In the genomic region with DNA sequence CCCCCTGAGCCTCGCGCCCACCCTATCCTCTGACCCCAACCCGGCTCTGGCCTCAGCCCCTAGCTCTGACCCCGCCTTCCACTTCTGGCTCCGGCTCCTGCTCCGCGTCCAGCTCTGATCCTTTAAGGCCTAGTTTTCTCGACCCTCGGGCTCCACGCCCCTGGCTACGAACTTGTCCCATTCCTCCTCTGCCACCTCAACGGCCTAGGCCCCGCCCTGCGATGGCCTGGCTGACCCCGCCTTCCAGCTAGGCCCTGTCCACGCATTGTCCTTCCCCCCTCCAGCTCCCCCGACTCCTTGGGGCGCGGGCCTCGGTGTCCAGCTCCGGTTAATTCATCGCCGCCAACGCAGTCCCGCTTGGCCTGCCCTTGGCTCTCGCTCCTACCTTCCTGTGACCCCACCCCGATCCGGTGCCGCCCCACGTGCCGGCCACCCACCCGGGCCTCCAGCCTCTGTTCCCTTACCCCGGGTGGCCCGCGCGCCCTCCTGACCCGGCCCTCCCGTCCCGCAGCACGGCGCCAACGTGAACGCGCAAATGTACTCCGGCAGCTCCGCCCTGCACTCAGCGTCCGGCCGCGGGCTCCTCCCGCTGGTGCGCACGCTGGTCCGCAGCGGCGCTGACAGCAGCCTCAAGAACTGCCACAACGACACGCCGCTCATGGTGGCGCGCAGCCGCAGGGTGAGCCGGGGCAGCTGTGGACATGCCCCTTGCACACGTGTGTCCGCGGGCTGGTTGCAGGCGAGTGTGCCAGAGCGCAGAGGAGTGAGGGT, we compare ENCODE assay signal across 1 cellular context.
TF ChIP-seq lines count a peak whose summit lies in the region.

No MANE protein-coding gene starts in this region.

TF ChIP-seq in WTC11, 78 proteins besides CTCF, POLR2A, EP300 and RAD21 (continued from another document):
- TF ChIP-seq, protein P1, sequence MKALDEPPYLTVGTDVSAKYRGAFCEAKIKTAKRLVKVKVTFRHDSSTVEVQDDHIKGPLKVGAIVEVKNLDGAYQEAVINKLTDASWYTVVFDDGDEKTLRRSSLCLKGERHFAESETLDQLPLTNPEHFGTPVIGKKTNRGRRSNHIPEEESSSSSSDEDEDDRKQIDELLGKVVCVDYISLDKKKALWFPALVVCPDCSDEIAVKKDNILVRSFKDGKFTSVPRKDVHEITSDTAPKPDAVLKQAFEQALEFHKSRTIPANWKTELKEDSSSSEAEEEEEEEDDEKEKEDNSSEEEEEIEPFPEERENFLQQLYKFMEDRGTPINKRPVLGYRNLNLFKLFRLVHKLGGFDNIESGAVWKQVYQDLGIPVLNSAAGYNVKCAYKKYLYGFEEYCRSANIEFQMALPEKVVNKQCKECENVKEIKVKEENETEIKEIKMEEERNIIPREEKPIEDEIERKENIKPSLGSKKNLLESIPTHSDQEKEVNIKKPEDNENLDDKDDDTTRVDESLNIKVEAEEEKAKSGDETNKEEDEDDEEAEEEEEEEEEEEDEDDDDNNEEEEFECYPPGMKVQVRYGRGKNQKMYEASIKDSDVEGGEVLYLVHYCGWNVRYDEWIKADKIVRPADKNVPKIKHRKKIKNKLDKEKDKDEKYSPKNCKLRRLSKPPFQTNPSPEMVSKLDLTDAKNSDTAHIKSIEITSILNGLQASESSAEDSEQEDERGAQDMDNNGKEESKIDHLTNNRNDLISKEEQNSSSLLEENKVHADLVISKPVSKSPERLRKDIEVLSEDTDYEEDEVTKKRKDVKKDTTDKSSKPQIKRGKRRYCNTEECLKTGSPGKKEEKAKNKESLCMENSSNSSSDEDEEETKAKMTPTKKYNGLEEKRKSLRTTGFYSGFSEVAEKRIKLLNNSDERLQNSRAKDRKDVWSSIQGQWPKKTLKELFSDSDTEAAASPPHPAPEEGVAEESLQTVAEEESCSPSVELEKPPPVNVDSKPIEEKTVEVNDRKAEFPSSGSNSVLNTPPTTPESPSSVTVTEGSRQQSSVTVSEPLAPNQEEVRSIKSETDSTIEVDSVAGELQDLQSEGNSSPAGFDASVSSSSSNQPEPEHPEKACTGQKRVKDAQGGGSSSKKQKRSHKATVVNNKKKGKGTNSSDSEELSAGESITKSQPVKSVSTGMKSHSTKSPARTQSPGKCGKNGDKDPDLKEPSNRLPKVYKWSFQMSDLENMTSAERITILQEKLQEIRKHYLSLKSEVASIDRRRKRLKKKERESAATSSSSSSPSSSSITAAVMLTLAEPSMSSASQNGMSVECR (CRISPR knock-in tag; IDR thresholded peaks at IDR 0.05; ENCODE audit: borderline replicate concordance), result peak; percentile 67; the same call in 1 of the 2 replicates
- TF ChIP-seq, protein P2, sequence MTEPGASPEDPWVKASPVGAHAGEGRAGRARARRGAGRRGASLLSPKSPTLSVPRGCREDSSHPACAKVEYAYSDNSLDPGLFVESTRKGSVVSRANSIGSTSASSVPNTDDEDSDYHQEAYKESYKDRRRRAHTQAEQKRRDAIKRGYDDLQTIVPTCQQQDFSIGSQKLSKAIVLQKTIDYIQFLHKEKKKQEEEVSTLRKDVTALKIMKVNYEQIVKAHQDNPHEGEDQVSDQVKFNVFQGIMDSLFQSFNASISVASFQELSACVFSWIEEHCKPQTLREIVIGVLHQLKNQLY (CRISPR knock-in tag; IDR thresholded peaks at IDR 0.05), result no peak
- TF ChIP-seq OVOL2 (CRISPR knock-in tag; IDR thresholded peaks at IDR 0.05; ENCODE audit: borderline replicate concordance) (no peak), RELA (CRISPR knock-in tag; IDR thresholded peaks at IDR 0.05; ENCODE audit: borderline replicate concordance) (no peak), MXD4 (CRISPR knock-in tag; IDR thresholded peaks at IDR 0.05; ENCODE audit: borderline replicate concordance) (no peak), GTF2I (CRISPR knock-in tag; conservative IDR thresholded peaks at IDR 0.05) (no peak), ZNF121 (CRISPR knock-in tag; IDR thresholded peaks at IDR 0.05) (0 out of 2 replicates have a peak, but pooled peaks have one; percentile 47), CREM (CRISPR knock-in tag; IDR thresholded peaks at IDR 0.05) (no peak), ESRRA (CRISPR knock-in tag; IDR thresholded peaks at IDR 0.05; ENCODE audit: borderline replicate concordance) (no peak), GABPB1 (CRISPR knock-in tag; IDR thresholded peaks at IDR 0.05) (no peak), NR2C2 (CRISPR knock-in tag; IDR thresholded peaks at IDR 0.05) (no peak), JAZF1 (CRISPR knock-in tag; IDR thresholded peaks at IDR 0.05) (no peak), FOXP1 (CRISPR knock-in tag; IDR thresholded peaks at IDR 0.05; ENCODE audit: borderline replicate concordance) (peak; percentile 64; the same call in 1 of the 2 replicates), NR1H2 (CRISPR knock-in tag; IDR thresholded peaks at IDR 0.05) (no peak)
- TF ChIP-seq, protein P3, sequence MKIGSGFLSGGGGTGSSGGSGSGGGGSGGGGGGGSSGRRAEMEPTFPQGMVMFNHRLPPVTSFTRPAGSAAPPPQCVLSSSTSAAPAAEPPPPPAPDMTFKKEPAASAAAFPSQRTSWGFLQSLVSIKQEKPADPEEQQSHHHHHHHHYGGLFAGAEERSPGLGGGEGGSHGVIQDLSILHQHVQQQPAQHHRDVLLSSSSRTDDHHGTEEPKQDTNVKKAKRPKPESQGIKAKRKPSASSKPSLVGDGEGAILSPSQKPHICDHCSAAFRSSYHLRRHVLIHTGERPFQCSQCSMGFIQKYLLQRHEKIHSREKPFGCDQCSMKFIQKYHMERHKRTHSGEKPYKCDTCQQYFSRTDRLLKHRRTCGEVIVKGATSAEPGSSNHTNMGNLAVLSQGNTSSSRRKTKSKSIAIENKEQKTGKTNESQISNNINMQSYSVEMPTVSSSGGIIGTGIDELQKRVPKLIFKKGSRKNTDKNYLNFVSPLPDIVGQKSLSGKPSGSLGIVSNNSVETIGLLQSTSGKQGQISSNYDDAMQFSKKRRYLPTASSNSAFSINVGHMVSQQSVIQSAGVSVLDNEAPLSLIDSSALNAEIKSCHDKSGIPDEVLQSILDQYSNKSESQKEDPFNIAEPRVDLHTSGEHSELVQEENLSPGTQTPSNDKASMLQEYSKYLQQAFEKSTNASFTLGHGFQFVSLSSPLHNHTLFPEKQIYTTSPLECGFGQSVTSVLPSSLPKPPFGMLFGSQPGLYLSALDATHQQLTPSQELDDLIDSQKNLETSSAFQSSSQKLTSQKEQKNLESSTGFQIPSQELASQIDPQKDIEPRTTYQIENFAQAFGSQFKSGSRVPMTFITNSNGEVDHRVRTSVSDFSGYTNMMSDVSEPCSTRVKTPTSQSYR (CRISPR knock-in tag; IDR thresholded peaks at IDR 0.05), result no peak
